In the genomic region with DNA sequence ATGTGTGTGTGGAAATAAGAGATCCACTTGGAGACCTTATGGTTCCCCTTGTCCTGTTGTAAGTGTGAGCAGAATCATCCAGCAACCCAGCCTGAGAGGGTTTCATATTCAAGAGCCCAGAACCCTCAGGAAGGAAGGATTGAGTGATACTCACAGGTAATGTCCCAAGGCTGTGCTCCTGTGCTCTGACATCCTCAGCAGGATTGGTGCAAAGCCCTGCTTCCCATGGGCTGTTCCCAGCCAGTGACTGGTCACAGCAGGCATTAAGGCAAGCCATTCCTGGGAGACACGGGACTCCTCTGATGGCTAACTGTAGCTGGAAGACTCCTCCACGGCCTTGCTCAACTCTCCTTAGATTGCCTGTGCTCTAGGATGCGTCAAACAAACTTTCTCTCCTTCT, we compare ENCODE assay signal across 1 cellular context.
TF ChIP-seq lines count a peak whose summit lies in the region.

No MANE protein-coding gene starts in this region.

TF ChIP-seq in H1, 55 proteins besides CTCF, POLR2A, EP300 and RAD21:
- TF ChIP-seq RFX5 (IDR thresholded peaks at IDR 0.05; ENCODE audit: borderline replicate concordance, low read depth, low read length), result no peak
- no peak for TF ChIP-seq YY1 (IDR thresholded peaks at IDR 0.05; ENCODE audit: low read depth, low read length)
- no peak for TF ChIP-seq KDM5A (IDR thresholded peaks at IDR 0.05; ENCODE audit: low read length)
- TF ChIP-seq CBX8 (IDR thresholded peaks at IDR 0.05; ENCODE audit: borderline replicate concordance, low read depth, low read length), result no peak
- no peak for TF ChIP-seq BRCA1 (IDR thresholded peaks at IDR 0.05; ENCODE audit: low read depth, low read length)
- TF ChIP-seq POLR2AphosphoS5 (IDR thresholded peaks at IDR 0.05; ENCODE audit: low read depth, low read length), result no peak
- TF ChIP-seq CTBP2 (IDR thresholded peaks at IDR 0.05; ENCODE audit: borderline replicate concordance, insufficient read depth, insufficient read length, low read length), result no peak
- TF ChIP-seq NANOG (IDR thresholded peaks at IDR 0.05; ENCODE audit: insufficient read depth, low read depth, low read length, poor library complexity, severe bottlenecking), result no peak
- TF ChIP-seq KDM1A (IDR thresholded peaks at IDR 0.05; ENCODE audit: borderline replicate concordance, low read length), result no peak
- TF ChIP-seq TEAD4 (IDR thresholded peaks at IDR 0.05; ENCODE audit: low read depth, low read length), result no peak
- TF ChIP-seq TAF7 (optimal IDR thresholded peaks at IDR 0.05; ENCODE audit: borderline replicate concordance, low read depth, low read length), result no peak
- TF ChIP-seq TAF1 (IDR thresholded peaks at IDR 0.05; ENCODE audit: low read depth, low read length), result no peak
- no peak for TF ChIP-seq BCL11A (IDR thresholded peaks at IDR 0.05; ENCODE audit: low read depth in 2 of 2, low read length in 2 of 2)
- no peak for TF ChIP-seq SP1 (IDR thresholded peaks at IDR 0.05; ENCODE audit: low read depth, low read length)
- TF ChIP-seq EGR1 (IDR thresholded peaks at IDR 0.05; ENCODE audit: borderline replicate concordance, low read depth, low read length), result no peak
- TF ChIP-seq ZNF274 (IDR thresholded peaks at IDR 0.05; ENCODE audit: borderline replicate concordance, extremely low read depth, low read length), result no peak
